ENCODE assay signal across 1 cellular context in genomic region chr22:40346178-40347064, GRCh38.
A peak's percentile ranks its signal among the peaks of the same experiment; 100 is the strongest.
TF ChIP-seq lines count a peak whose summit lies in the region.

Gene ADSL, plus strand, starts transcription at chr22:40346500. Its CDS starts 59 bp downstream, at chr22:40346559.

TF ChIP-seq in K562, 482 proteins besides CTCF, POLR2A, EP300 and RAD21 (continued from another document and continues in another):
- peak; percentile 74 for TF ChIP-seq USF2 (CRISPR knock-in tag; IDR thresholded peaks at IDR 0.05)
- peak; percentile 12 for TF ChIP-seq HMGN3 (IDR thresholded peaks at IDR 0.05; ENCODE audit: borderline replicate concordance, extremely low read depth, insufficient read length, low read depth, low read length)
- TF ChIP-seq ZBTB40 (IDR thresholded peaks at IDR 0.05) = peak; percentile 97
- no peak for TF ChIP-seq ZBTB40 (CRISPR knock-in tag; IDR thresholded peaks at IDR 0.05)
- TF ChIP-seq SP2 (IDR thresholded peaks at IDR 0.05; ENCODE audit: extremely low read depth, low read depth, low read length, poor library complexity, severe bottlenecking) = peak; percentile 39
- peak; percentile 39; the same call in 1 of the 2 replicates for TF ChIP-seq ZNF592 (IDR thresholded peaks at IDR 0.05)
- no peak for TF ChIP-seq HNRNPUL1 (IDR thresholded peaks at IDR 0.05; ENCODE audit: low read length)
- peak; percentile 33; the same call in 1 of the 2 replicates for TF ChIP-seq FOSL1 (tag; conservative IDR thresholded peaks at IDR 0.05)
- TF ChIP-seq SMAD4 (CRISPR knock-in tag; conservative IDR thresholded peaks at IDR 0.05) = 0 out of 2 replicates have a peak, but pooled peaks have one; percentile 30
- peak; percentile 95 for TF ChIP-seq GABPB1 (CRISPR knock-in tag; IDR thresholded peaks at IDR 0.05)
- peak; percentile 6 for TF ChIP-seq BCOR (IDR thresholded peaks at IDR 0.05)
- no peak for TF ChIP-seq CHD1 (IDR thresholded peaks at IDR 0.05; ENCODE audit: low read length)
- peak; percentile 80; the same call in 1 of the 2 replicates for TF ChIP-seq MBD2 (IDR thresholded peaks at IDR 0.05; ENCODE audit: borderline replicate concordance, low read depth)
- TF ChIP-seq ZFX (CRISPR knock-in tag; IDR thresholded peaks at IDR 0.05) = peak; percentile 89
- TF ChIP-seq ZNF609 (CRISPR knock-in tag; IDR thresholded peaks at IDR 0.05; ENCODE audit: borderline replicate concordance) = no peak
- peak; percentile 95 for TF ChIP-seq POLR2B (IDR thresholded peaks at IDR 0.05; ENCODE audit: low read depth, partially characterized antibody)
- TF ChIP-seq MEF2D (tag; conservative IDR thresholded peaks at IDR 0.05; ENCODE audit: low read depth) = no peak
- TF ChIP-seq PBX2 (CRISPR knock-in tag; IDR thresholded peaks at IDR 0.05; ENCODE audit: low read depth) = no peak
- TF ChIP-seq PBX2 (tag; conservative IDR thresholded peaks at IDR 0.05; ENCODE audit: low read depth) = peak; percentile 60
- peak; percentile 97 for TF ChIP-seq POLR2G (IDR thresholded peaks at IDR 0.05; ENCODE audit: low read depth, low read length)
- 0 out of 2 replicates have a peak, but pooled peaks have one; percentile 48 for TF ChIP-seq ZNF282 (CRISPR knock-in tag; IDR thresholded peaks at IDR 0.05)
- TF ChIP-seq ZMIZ1 (IDR thresholded peaks at IDR 0.05; ENCODE audit: low read depth in 2 of 2, low read length in 2 of 2) = peak in 1 of 2 experiments; percentile 34; a peak in 1 of 4 replicates
- TF ChIP-seq CCNT2 (IDR thresholded peaks at IDR 0.05; ENCODE audit: borderline replicate concordance, extremely low read depth, insufficient read length, low read depth, low read length) = peak; percentile 52
- TF ChIP-seq NFRKB (IDR thresholded peaks at IDR 0.05; ENCODE audit: low read depth) = 0 out of 2 replicates have a peak, but pooled peaks have one; percentile 19
- TF ChIP-seq RAD51 (IDR thresholded peaks at IDR 0.05; ENCODE audit: borderline replicate concordance, low read depth) = peak; percentile 63
- TF ChIP-seq PHB (CRISPR knock-in tag; IDR thresholded peaks at IDR 0.05) = 0 out of 2 replicates have a peak, but pooled peaks have one; percentile 25
- peak; percentile 85 for TF ChIP-seq RBBP5 (IDR thresholded peaks at IDR 0.05; ENCODE audit: borderline replicate concordance, insufficient read depth, low read length, poor library complexity, severe bottlenecking)
- TF ChIP-seq NFE2L1 (tag; IDR thresholded peaks at IDR 0.05; ENCODE audit: borderline replicate concordance, low read depth) = no peak
- TF ChIP-seq MIER1 (IDR thresholded peaks at IDR 0.05; ENCODE audit: low read depth) = no peak
